Comparison of ENCODE assay signal across 21 cellular contexts in genomic region chr17:73379814-73380213, GRCh38.
"Had no signal": no experiment of that assay in that cellular context is flagged by ENCODE, and none has a peak within 500 bp of the region (broad histone marks: within the 10 kb centered on the region; RNA-seq: fewer than 3 reads in every experiment).

No MANE protein-coding gene starts in this region.

- H3K36me3 Mint-ChIP-seq: stimulated activated effector memory CD8-positive, alpha-beta T cell treated with anti-CD3 and anti-CD28 coated beads, Interleukin-12 subunit alpha, Interleukin-12 subunit beta, amount 100 ng/mL, for 72 hours had no signal

- H3K4me3 Mint-ChIP-seq: mesothelial cell of epicardium; naive thymus-derived CD4-positive, alpha-beta T cell; nephron; neural progenitor cell; stimulated activated effector memory CD8-positive, alpha-beta T cell treated with anti-CD3 and anti-CD28 coated beads, Interleukin-12 subunit alpha, Interleukin-12 subunit beta, amount 100 ng/mL, for 72 hours had no signal

- ATAC-seq: naive thymus-derived CD4-positive, alpha-beta T cell; stimulated activated effector memory CD8-positive, alpha-beta T cell treated with anti-CD3 and anti-CD28 coated beads, Interleukin-12 subunit alpha, Interleukin-12 subunit beta, amount 100 ng/mL, for 72 hours had no signal

- H3K9me3 ChIP-seq: esophagus muscularis mucosa, prostate gland, right atrium auricular region, sigmoid colon, stomach, thyroid gland, vagina had no signal

- H3K4me3 ChIP-seq: coronary artery, esophagus muscularis mucosa, lung, neural progenitor cell, prostate gland, right atrium auricular region, sigmoid colon, stomach, thyroid gland, vagina had no signal

- H3K4me1 Mint-ChIP-seq: mesothelial cell of epicardium; nephron; neural progenitor cell; stimulated activated effector memory CD8-positive, alpha-beta T cell treated with anti-CD3 and anti-CD28 coated beads, Interleukin-12 subunit alpha, Interleukin-12 subunit beta, amount 100 ng/mL, for 72 hours had no signal

- H3K27me3 Mint-ChIP-seq: naive thymus-derived CD4-positive, alpha-beta T cell had no signal

- DNase-seq: dermis blood vessel endothelial cell; effector memory CD4-positive, alpha-beta T cell; mesenchymal stem cell; naive thymus-derived CD4-positive, alpha-beta T cell; sigmoid colon; stimulated activated CD4-positive, alpha-beta T cell treated with anti-CD3 and anti-CD28 coated beads, Interleukin-2, amount 100 ng/mL, for 24 hours; stimulated activated CD4-positive, alpha-beta T cell treated with anti-CD3 and anti-CD28 coated beads, Interleukin-4, amount 100 ng/mL, for 24 hours; stimulated activated naive CD4-positive, alpha-beta T cell treated with Interleukin-2 at 50 U/mL for 16 hours; stomach; thyroid gland; trophoblast cell had no signal

- H3K4me1 ChIP-seq: neural progenitor cell, prostate gland, right atrium auricular region, sigmoid colon, stomach, thyroid gland, vagina had no signal

- H3K27me3 ChIP-seq: neural progenitor cell, right atrium auricular region, sigmoid colon, thyroid gland, vagina had no signal

- H3K27ac ChIP-seq: coronary artery, esophagus muscularis mucosa, neural progenitor cell, prostate gland, right atrium auricular region, sigmoid colon, stomach, thyroid gland, vagina had no signal

- H3K27ac Mint-ChIP-seq: mesothelial cell of epicardium; naive thymus-derived CD4-positive, alpha-beta T cell; nephron; neural progenitor cell; stimulated activated effector memory CD8-positive, alpha-beta T cell treated with anti-CD3 and anti-CD28 coated beads, Interleukin-12 subunit alpha, Interleukin-12 subunit beta, amount 100 ng/mL, for 72 hours had no signal

- H3K9me3 Mint-ChIP-seq: mesothelial cell of epicardium; naive thymus-derived CD4-positive, alpha-beta T cell; nephron; neural progenitor cell; stimulated activated effector memory CD8-positive, alpha-beta T cell treated with anti-CD3 and anti-CD28 coated beads, Interleukin-12 subunit alpha, Interleukin-12 subunit beta, amount 100 ng/mL, for 72 hours had no signal

- H3K36me3 ChIP-seq: neural progenitor cell, prostate gland, right atrium auricular region, sigmoid colon, stomach, thyroid gland, vagina had no signal
